ENCODE assay signal across 2 cellular contexts in genomic region chr10:10198388-10198787, GRCh38.
TF ChIP-seq lines count a peak whose summit lies in the region.

No MANE protein-coding gene starts in this region.

TF ChIP-seq in GM23338, 12 proteins besides CTCF, POLR2A, EP300 and RAD21:
- TF ChIP-seq, protein P1, sequence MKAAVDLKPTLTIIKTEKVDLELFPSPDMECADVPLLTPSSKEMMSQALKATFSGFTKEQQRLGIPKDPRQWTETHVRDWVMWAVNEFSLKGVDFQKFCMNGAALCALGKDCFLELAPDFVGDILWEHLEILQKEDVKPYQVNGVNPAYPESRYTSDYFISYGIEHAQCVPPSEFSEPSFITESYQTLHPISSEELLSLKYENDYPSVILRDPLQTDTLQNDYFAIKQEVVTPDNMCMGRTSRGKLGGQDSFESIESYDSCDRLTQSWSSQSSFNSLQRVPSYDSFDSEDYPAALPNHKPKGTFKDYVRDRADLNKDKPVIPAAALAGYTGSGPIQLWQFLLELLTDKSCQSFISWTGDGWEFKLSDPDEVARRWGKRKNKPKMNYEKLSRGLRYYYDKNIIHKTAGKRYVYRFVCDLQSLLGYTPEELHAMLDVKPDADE (IDR thresholded peaks at IDR 0.05), result no peak
- no peak for TF ChIP-seq REST (IDR thresholded peaks at IDR 0.05; ENCODE audit: unreplicated experiment)
- TF ChIP-seq NANOG (IDR thresholded peaks at IDR 0.05; ENCODE audit: borderline replicate concordance), result no peak
- TF ChIP-seq POLR2AphosphoS5 (IDR thresholded peaks at IDR 0.05; ENCODE audit: low read depth), result no peak
- TF ChIP-seq ZNF114 (CRISPR knock-in tag; IDR thresholded peaks at IDR 0.05), result no peak
- no peak for TF ChIP-seq CREB1 (CRISPR knock-in tag; IDR thresholded peaks at IDR 0.05; ENCODE audit: low read depth)
- no peak for TF ChIP-seq JUNB (IDR thresholded peaks at IDR 0.05; ENCODE audit: unreplicated experiment)
- TF ChIP-seq STAT1 (IDR thresholded peaks at IDR 0.05; ENCODE audit: unreplicated experiment), result no peak
- TF ChIP-seq EZH2 (IDR thresholded peaks at IDR 0.05; ENCODE audit: low read depth, unreplicated experiment), result no peak

TF ChIP-seq in neural cell, 6 proteins besides CTCF, POLR2A, EP300 and RAD21:
- TF ChIP-seq POLR2AphosphoS5 (IDR thresholded peaks at IDR 0.05) (peak; percentile 53), MXI1 (conservative IDR thresholded peaks at IDR 0.05; ENCODE audit: poor library complexity, severe bottlenecking) (no peak), EZH2 (IDR thresholded peaks at IDR 0.05; ENCODE audit: borderline replicate concordance, insufficient read depth, low read length, poor library complexity, severe bottlenecking) (no peak), REST (IDR thresholded peaks at IDR 0.05; ENCODE audit: borderline replicate concordance) (no peak), SMC3 (conservative IDR thresholded peaks at IDR 0.05; ENCODE audit: poor library complexity) (peak; percentile 37), TAF1 (IDR thresholded peaks at IDR 0.05; ENCODE audit: low read depth) (no peak)
